In the genomic region with DNA sequence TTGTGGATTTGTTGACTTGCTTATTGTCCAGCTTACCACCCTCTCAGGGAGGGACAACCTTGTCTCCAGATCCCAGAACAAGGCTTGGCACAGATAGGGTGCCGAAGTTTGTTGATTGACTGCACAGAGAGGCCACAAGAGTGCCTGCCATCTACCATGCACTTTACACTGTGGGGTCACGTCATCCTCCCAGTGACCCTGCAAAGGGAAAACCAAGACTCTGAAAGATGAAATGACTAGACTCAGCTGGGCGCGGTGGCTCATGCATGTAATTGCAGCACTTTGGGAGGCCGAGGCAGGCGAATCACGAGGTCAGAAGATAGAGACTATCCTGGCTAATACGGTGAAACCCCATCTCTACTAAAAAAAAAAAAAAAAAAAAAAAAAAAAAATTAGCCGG, we compare ENCODE assay signal across 1 cellular context.
TF ChIP-seq lines count a peak whose summit lies in the region.

No MANE protein-coding gene starts in this region.

TF ChIP-seq in HCT116, 20 proteins besides CTCF, POLR2A, EP300 and RAD21:
- TF ChIP-seq, protein P1, sequence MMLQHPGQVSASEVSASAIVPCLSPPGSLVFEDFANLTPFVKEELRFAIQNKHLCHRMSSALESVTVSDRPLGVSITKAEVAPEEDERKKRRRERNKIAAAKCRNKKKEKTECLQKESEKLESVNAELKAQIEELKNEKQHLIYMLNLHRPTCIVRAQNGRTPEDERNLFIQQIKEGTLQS (IDR thresholded peaks at IDR 0.05) = no peak
- TF ChIP-seq ZNF274 (IDR thresholded peaks at IDR 0.05; ENCODE audit: low read depth, low read length) (no peak), CEBPB (IDR thresholded peaks at IDR 0.05; ENCODE audit: low read depth) (no peak), EZH2 (IDR thresholded peaks at IDR 0.05) (no peak), ZFX (IDR thresholded peaks at IDR 0.05) (no peak), POLR2AphosphoS5 (IDR thresholded peaks at IDR 0.05; ENCODE audit: low read depth, low read length) (no peak), ELF1 (IDR thresholded peaks at IDR 0.05; ENCODE audit: borderline replicate concordance, low read depth) (no peak), YY1 (IDR thresholded peaks at IDR 0.05; ENCODE audit: extremely low read depth, insufficient replicate concordance, low read depth, low read length) (no peak), SRF (IDR thresholded peaks at IDR 0.05; ENCODE audit: low read depth) (no peak)
